15 cellular contexts compared by ENCODE assay signal in the genomic region with DNA sequence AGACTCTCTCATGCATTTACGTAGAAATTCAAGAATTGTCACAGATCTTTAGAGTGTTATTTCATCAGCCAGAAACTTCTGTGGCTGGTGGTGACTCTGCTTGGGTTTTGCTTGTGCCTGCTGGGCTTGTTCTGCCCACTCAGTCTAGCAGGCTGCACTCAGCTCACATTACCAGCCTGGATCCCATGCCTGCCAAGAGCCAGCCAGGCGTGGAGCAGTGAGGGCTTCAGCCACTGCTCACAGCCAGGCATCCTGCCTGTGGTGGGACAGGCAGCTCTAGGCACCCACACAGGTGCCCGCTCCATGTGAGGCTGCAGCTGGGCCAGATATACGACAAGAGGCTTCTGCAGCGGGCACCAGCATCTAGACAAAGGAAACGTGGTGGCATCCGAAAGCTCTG.
DNase-seq lines count a peak whose midpoint lies in the region; TF ChIP-seq lines count a peak whose summit lies in the region.
"Had no signal": no experiment of that assay in that cellular context is flagged by ENCODE, and none has a peak within 500 bp of the region (broad histone marks: within the 10 kb centered on the region; RNA-seq: fewer than 3 reads in every experiment).

No MANE protein-coding gene starts in this region.

- H3K9me3 ChIP-seq in spleen (peaks cover 0 to 8% (median 0%) of the 10 kb centered on the region in 8 donors), prostate gland (no peaks in the 10 kb centered on the region)

- TF ChIP-seq CTCF in spleen (IDR thresholded peaks at IDR 0.05 in 8 of 11, conservative IDR thresholded peaks at IDR 0.05 in 3 of 11) (no peak), prostate gland (IDR thresholded peaks at IDR 0.05) (no peak)

- DNase-seq in H4 (ENCODE audit: low spot score): peak; percentile 20
- DNase-seq in astrocyte of the hippocampus (ENCODE audit: low read depth, low spot score): peak; percentile 6
- DNase-seq in kidney tubule cell (ENCODE audit: low spot score): peak; percentile 53
- peak; percentile 59 for DNase-seq in spleen
- DNase-seq in NCI-H345 (lab: John Stamatoyannopoulos, UW): no peak
- no peak for DNase-seq in GF-D8 (lab: John Stamatoyannopoulos, UW)
- no peak for DNase-seq in prostate gland (ENCODE audit: low spot score)
- DNase-seq: Calu3; CD4-positive, alpha-beta T cell; KBM-7; NCI-H1417 treated with DMSO at 0.1 percent for 48 hours; NCI-H1930; NCI-H748 treated with DMSO at 0.1 percent for 48 hours; PC-3 had no signal

- H3K4me1 ChIP-seq in spleen: no peaks in the 10 kb centered on the region
- no peaks in the 10 kb centered on the region for H3K4me1 ChIP-seq in prostate gland (replicated peaks)

- TF ChIP-seq POLR2A in spleen (IDR thresholded peaks at IDR 0.05) (no peak), prostate gland (IDR thresholded peaks at IDR 0.05) (no peak)

- intact Hi-C loops in spleen (cut with DNase I; ENCODE audit: low total_unique reads): no loop called here
- intact Hi-C loops in prostate gland (cut with DNase I): no loop called here

- H3K27ac ChIP-seq in spleen (no peak overlapping the region), prostate gland (no peak overlapping the region)
- H3K27ac ChIP-seq: RWPE1 had no signal

- H3K4me3 ChIP-seq in spleen (no peak overlapping the region), prostate gland (no peak overlapping the region)

- H3K36me3 ChIP-seq in spleen: no peaks in the 10 kb centered on the region
- no peaks in the 10 kb centered on the region for H3K36me3 ChIP-seq in prostate gland

- WGBS in spleen, 5 donors: 69 to 92% (median 85%) methylated on average over 7 of the region's 7 CpGs
- 93% methylated on average over 7 of the region's 7 CpGs for WGBS in prostate gland

- H3K27me3 ChIP-seq in spleen (replicated peaks in 1 of 7) (no peaks in the 10 kb centered on the region), prostate gland (replicated peaks; ENCODE audit: insufficient read depth) (no peaks in the 10 kb centered on the region)

Comparison
In these comparisons a context has a peak if more than half of its experiments do, and no peak if none do; other contexts are left out.
1. DNase-seq: peak in H4 (single experiment), astrocyte of the hippocampus (single experiment), kidney tubule cell (single experiment) and spleen (single experiment); none in NCI-H345 (single experiment), GF-D8 (single experiment) and prostate gland (single experiment).